ENCODE assay signal across 1 cellular context in the genomic region with DNA sequence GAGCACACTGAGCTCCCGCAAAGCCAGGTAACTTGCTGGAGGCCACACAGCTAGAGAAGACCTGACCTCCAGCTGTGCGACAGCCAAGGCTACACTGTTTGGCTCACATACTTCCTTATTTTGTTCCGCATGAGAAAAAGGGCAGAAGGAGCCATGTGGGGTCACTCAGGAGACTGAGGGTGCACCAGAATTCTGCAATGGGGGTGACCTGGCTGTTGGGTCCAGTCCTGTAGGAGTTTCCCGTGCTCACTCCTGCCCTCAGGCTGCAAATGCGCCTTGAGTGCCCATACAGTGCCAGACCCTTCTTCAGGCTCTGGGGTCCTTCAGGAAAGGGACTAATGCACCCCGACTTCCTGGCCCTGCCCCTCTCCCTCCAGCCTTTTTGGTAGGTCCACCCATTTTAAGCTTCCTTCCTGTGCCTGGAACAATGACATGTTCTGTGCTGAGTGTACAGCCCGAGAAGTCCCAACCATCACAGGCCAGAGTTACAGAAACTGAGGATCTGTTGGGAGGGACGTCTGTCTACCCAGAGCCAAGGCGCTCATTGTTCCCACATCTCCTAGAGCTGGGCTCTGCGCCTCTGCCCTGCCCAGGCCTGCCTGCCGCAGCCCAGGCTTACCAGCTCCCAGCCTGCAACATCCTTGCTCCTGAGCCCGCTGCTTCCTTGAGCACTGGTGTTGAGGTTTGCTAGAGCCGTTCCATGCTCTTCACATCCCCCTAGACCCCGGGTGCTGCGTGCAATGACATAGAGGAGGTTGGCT.
TF ChIP-seq lines count a peak whose summit lies in the region.

No MANE protein-coding gene starts in this region.

TF ChIP-seq in H1, 55 proteins besides CTCF, POLR2A, EP300 and RAD21:
- TF ChIP-seq BRCA1 (IDR thresholded peaks at IDR 0.05; ENCODE audit: low read depth, low read length) (no peak), POU5F1 (IDR thresholded peaks at IDR 0.05; ENCODE audit: low read depth, low read length) (no peak), RBBP5 (IDR thresholded peaks at IDR 0.05; ENCODE audit: borderline replicate concordance, low read depth, low read length) (no peak), CHD1 (IDR thresholded peaks at IDR 0.05; ENCODE audit: low read depth, low read length) (no peak), KDM1A (IDR thresholded peaks at IDR 0.05; ENCODE audit: borderline replicate concordance, low read length) (no peak), MAFK (IDR thresholded peaks at IDR 0.05; ENCODE audit: low read depth, low read length) (no peak), RXRA (IDR thresholded peaks at IDR 0.05; ENCODE audit: insufficient read depth, low read depth, low read length) (no peak)
